18 cellular contexts compared by ENCODE assay signal in the genomic region with DNA sequence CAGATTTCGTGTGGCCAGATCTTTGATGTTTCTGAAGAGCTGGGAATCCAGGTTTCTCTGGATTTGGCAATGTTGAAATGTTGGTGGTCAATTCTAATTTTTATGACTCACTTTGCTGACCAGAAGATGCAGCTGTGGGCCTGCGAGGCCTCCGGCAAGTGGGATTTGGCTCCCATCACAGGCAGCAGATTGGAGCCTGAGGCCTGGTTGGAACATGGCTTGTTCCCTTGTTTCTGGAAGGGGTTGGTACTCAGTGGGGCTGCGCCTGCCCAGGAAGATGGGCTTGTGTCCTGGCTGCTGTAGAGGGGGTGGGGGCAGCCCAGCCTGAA. TPM values are rescaled to one million over a fixed set of nuclear protein-coding genes. Genes with fewer than 3 reads are reported as not detected.
DNase-seq lines count a peak whose midpoint lies in the region; ATAC-seq and TF ChIP-seq lines count a peak whose summit lies in the region.
"Had no signal": no experiment of that assay in that cellular context is flagged by ENCODE, and none has a peak within 500 bp of the region (broad histone marks: within the 10 kb centered on the region; RNA-seq: fewer than 3 reads in every experiment).

No MANE protein-coding gene starts in this region.

- H3K4me1 Mint-ChIP-seq in CD4-positive, alpha-beta T cell (ENCODE audit: low read depth), result no peaks in the 10 kb centered on the region
- peaks cover 12% of the 10 kb centered on the region for H3K4me1 Mint-ChIP-seq in stimulated activated effector memory CD8-positive, alpha-beta T cell treated with anti-CD3 and anti-CD28 coated beads, Interleukin-12 subunit alpha, Interleukin-12 subunit beta, amount 100 ng/mL, for 72 hours
- H3K4me1 Mint-ChIP-seq: activated CD4-positive, alpha-beta T cell treated with anti-CD3 and anti-CD28 coated beads, Interleukin-2, amount 10 ng/mL, durations not matched to agents 24 days and 14 days had no signal

- TF ChIP-seq CTCF in CD4-positive, alpha-beta T cell (IDR thresholded peaks at IDR 0.05), result no peak

- POLR2A ChIA-PET in CD4-positive, alpha-beta T cell (lab: Charles Lee), result no interaction called here

- no peak for DNase-seq in CD4-positive, alpha-beta T cell
- DNase-seq in amniotic epithelial cell (ENCODE audit: low read depth), result peak; percentile 72
- peak; percentile 76 for DNase-seq in fibroblast of peridontal ligament (ENCODE audit: extremely low read depth)
- no peak for DNase-seq in stimulated activated effector memory CD8-positive, alpha-beta T cell treated with anti-CD3 and anti-CD28 coated beads, Interleukin-12 subunit alpha, Interleukin-12 subunit beta, amount 100 ng/mL, for 72 hours (ENCODE audit: low spot score in 2 of 2)
- DNase-seq in activated T-cell treated with anti-CD3 and anti-CD28 coated beads, Interleukin-2, amount 50 U/mL, for 1 hour, result no peak
- DNase-seq: activated CD4-positive, alpha-beta T cell treated with anti-CD3 and anti-CD28 coated beads, Interleukin-2, amount 10 ng/mL, durations not matched to agents 24 days and 14 days; colonic mucosa; heart right ventricle; NCI-H1694 treated with DMSO at 0.1 percent for 48 hours; NCI-H510A treated with DMSO at 0.1 percent for 48 hours; PC-3 had no signal

- intact Hi-C loops in CD4-positive, alpha-beta T cell (cut with DNase I, micrococcal nuclease), result no loop called here

- H3K27ac Mint-ChIP-seq in CD4-positive, alpha-beta T cell, result peak overlapping the region; percentile 33
- H3K27ac Mint-ChIP-seq in stimulated activated effector memory CD8-positive, alpha-beta T cell treated with anti-CD3 and anti-CD28 coated beads, Interleukin-12 subunit alpha, Interleukin-12 subunit beta, amount 100 ng/mL, for 72 hours, result peak overlapping the region; percentile 17
- H3K27ac Mint-ChIP-seq: activated CD4-positive, alpha-beta T cell treated with anti-CD3 and anti-CD28 coated beads, Interleukin-2, amount 10 ng/mL, durations not matched to agents 24 days and 14 days; activated naive CD8-positive, alpha-beta T cell; stimulated activated naive CD8-positive, alpha-beta T cell treated with anti-CD3 and anti-CD28 coated beads, Interleukin-15, Interleukin-2, amounts not matched to agents 100 ng/mL and 50 ng/mL, for 24 hours had no signal

- no peaks in the 10 kb centered on the region for H3K27me3 ChIP-seq in CD4-positive, alpha-beta T cell (ENCODE audit: control insufficient read depth, insufficient read depth, low read length)
- H3K27me3 ChIP-seq: colonic mucosa, heart right ventricle had no signal

- H3K4me3 Mint-ChIP-seq in CD4-positive, alpha-beta T cell, result no peak overlapping the region
- no peak overlapping the region for H3K4me3 Mint-ChIP-seq in stimulated activated effector memory CD8-positive, alpha-beta T cell treated with anti-CD3 and anti-CD28 coated beads, Interleukin-12 subunit alpha, Interleukin-12 subunit beta, amount 100 ng/mL, for 72 hours
- H3K4me3 Mint-ChIP-seq: activated CD4-positive, alpha-beta T cell treated with anti-CD3 and anti-CD28 coated beads, Interleukin-2, amount 10 ng/mL, durations not matched to agents 24 days and 14 days; activated naive CD8-positive, alpha-beta T cell; CD14-positive monocyte; stimulated activated naive CD8-positive, alpha-beta T cell treated with anti-CD3 and anti-CD28 coated beads, Interleukin-15, Interleukin-2, amounts not matched to agents 100 ng/mL and 50 ng/mL, for 24 hours had no signal

- CTCF ChIA-PET in CD4-positive, alpha-beta T cell (lab: Charles Lee), result no interaction called here

- H3K27ac ChIP-seq in CD4-positive, alpha-beta T cell (ENCODE audit: low read depth, low read length), result no peak overlapping the region
- H3K27ac ChIP-seq: colonic mucosa, epithelial cell of prostate had no signal

- no peaks in the 10 kb centered on the region for H3K27me3 Mint-ChIP-seq in CD4-positive, alpha-beta T cell
- H3K27me3 Mint-ChIP-seq: activated CD4-positive, alpha-beta T cell treated with anti-CD3 and anti-CD28 coated beads, Interleukin-2, amount 10 ng/mL, durations not matched to agents 24 days and 14 days; activated naive CD8-positive, alpha-beta T cell; stimulated activated naive CD8-positive, alpha-beta T cell treated with anti-CD3 and anti-CD28 coated beads, Interleukin-15, Interleukin-2, amounts not matched to agents 100 ng/mL and 50 ng/mL, for 24 hours had no signal

- ATAC-seq in CD4-positive, alpha-beta T cell (ENCODE audit: poor library complexity), result no peak
- ATAC-seq in stimulated activated effector memory CD8-positive, alpha-beta T cell treated with anti-CD3 and anti-CD28 coated beads, Interleukin-12 subunit alpha, Interleukin-12 subunit beta, amount 100 ng/mL, for 72 hours, result no peak
- ATAC-seq in GM19452 (IDR thresholded peaks at IDR 0.05; ENCODE audit: unreplicated experiment), result no peak
- ATAC-seq in GM21360 (IDR thresholded peaks at IDR 0.05; ENCODE audit: unreplicated experiment), result no peak
- ATAC-seq: PC-3, SK-N-SH treated with all-trans-retinoic acid at 6 μM for 48 hours had no signal

- peaks cover 54% of the 10 kb centered on the region for H3K36me3 Mint-ChIP-seq in CD4-positive, alpha-beta T cell (ENCODE audit: low read depth)
- H3K36me3 Mint-ChIP-seq in stimulated activated effector memory CD8-positive, alpha-beta T cell treated with anti-CD3 and anti-CD28 coated beads, Interleukin-12 subunit alpha, Interleukin-12 subunit beta, amount 100 ng/mL, for 72 hours, result no peaks in the 10 kb centered on the region

- no peaks in the 10 kb centered on the region for H3K9me3 ChIP-seq in CD4-positive, alpha-beta T cell (ENCODE audit: control insufficient read depth, low read length)
- H3K9me3 ChIP-seq: colonic mucosa had no signal

- peaks cover under 1% of the 10 kb centered on the region for H3K9me3 Mint-ChIP-seq in CD4-positive, alpha-beta T cell
- no peaks in the 10 kb centered on the region for H3K9me3 Mint-ChIP-seq in stimulated activated effector memory CD8-positive, alpha-beta T cell treated with anti-CD3 and anti-CD28 coated beads, Interleukin-12 subunit alpha, Interleukin-12 subunit beta, amount 100 ng/mL, for 72 hours

RNA-seq across cellular contexts. Expression of gene FBRSL1, which starts 23.1 kb away (rescaled TPM):
- total RNA-seq in CD4-positive, alpha-beta T cell, result 10 to 100 TPM; 75.8 to 80.7 TPM

Comparison
In these comparisons a context has a peak if more than half of its experiments do, and no peak if none do; other contexts are left out.
1. DNase-seq: peak in amniotic epithelial cell (single experiment) and fibroblast of peridontal ligament (single experiment); none in CD4-positive, alpha-beta T cell (0 of 10), stimulated activated effector memory CD8-positive, alpha-beta T cell treated with anti-CD3 and anti-CD28 coated beads, Interleukin-12 subunit alpha, Interleukin-12 subunit beta, amount 100 ng/mL, for 72 hours (0 of 2) and activated T-cell treated with anti-CD3 and anti-CD28 coated beads, Interleukin-2, amount 50 U/mL, for 1 hour (single experiment).